ENCODE assay signal across 26 cellular contexts in genomic region chr3:197559662-197560061, GRCh38. TPM values are rescaled to one million over a fixed set of nuclear protein-coding genes. Genes with fewer than 3 reads are reported as not detected.
DNase-seq lines count a peak whose midpoint lies in the region; ATAC-seq, FAIRE-seq and TF ChIP-seq lines count a peak whose summit lies in the region.
"Had no signal": no experiment of that assay in that cellular context is flagged by ENCODE, and none has a peak within 500 bp of the region (broad histone marks: within the 10 kb centered on the region; RNA-seq: fewer than 3 reads in every experiment).

No MANE protein-coding gene starts in this region.

- ATAC-seq in HepG2, result peak; percentile 32; the same call in 1 of the 3 replicates
- ATAC-seq: A549, Panc1 had no signal

- H3K4me1 ChIP-seq in endodermal cell (ENCODE audit: control insufficient read depth, insufficient read depth, low read length) (no peaks in the 10 kb centered on the region), HepG2 (ENCODE audit: insufficient read depth, low read length) (peaks cover 61% of the 10 kb centered on the region), suprapubic skin (peaks cover 14% of the 10 kb centered on the region)
- H3K4me1 ChIP-seq: A549 had no signal

- BruUV-seq in HepG2 (replicated peaks; lab: Mats Ljungman, UMichigan), result no TSS peak

- H3K4me3 ChIP-seq in endodermal cell (ENCODE audit: low read length) (peak overlapping the region; percentile 53), HepG2 (replicated peaks in 1 of 3; ENCODE audit: insufficient read depth in 1 of 3, low read depth in 2 of 3, low read length in 3 of 3) (no peak overlapping the region), suprapubic skin (no peak overlapping the region)
- H3K4me3 ChIP-seq: A549; BLaER1 treated with 17β-estradiol and CSF1 and Interleukin-3, amounts not matched to agents 10 nM and 100 nM; MG63 had no signal

- no peaks in the 10 kb centered on the region for H4K20me1 ChIP-seq in HepG2 (ENCODE audit: insufficient read depth, low read length)
- H4K20me1 ChIP-seq: BLaER1 treated with 17β-estradiol and CSF1 and Interleukin-3, amounts not matched to agents 10 nM and 100 nM had no signal

- intact Hi-C loops in HepG2 (cut with micrococcal nuclease; ENCODE audit: unreplicated experiment), result no loop called here

- DNase-seq in endodermal cell (no peak), HepG2 (ENCODE audit: low spot score) (no peak), neural crest cell (ENCODE audit: low read depth, low spot score) (no peak), hypothalamus (lab: John Stamatoyannopoulos, UW) (no peak), NCI-H2227 (lab: John Stamatoyannopoulos, UW; ENCODE audit: unreplicated experiment) (no peak), DMS114 treated with DMSO at 0.1 percent for 48 hours (lab: John Stamatoyannopoulos, UW; ENCODE audit: unreplicated experiment) (no peak), suprapubic skin (ENCODE audit: low spot score in 2 of 2) (no peak)
- DNase-seq: AML-193; CD4-positive, alpha-beta T cell; COR-L47; H9; KG1; MG63; NCI-H1105 treated with DMSO at 0.1 percent for 48 hours; NCI-H1694; NCI-H2029 treated with DMSO at 0.1 percent for 48 hours; NCI-H226; NCI-H510A; NCI-H69; SHP77 had no signal

- H3K27me3 Mint-ChIP-seq in endodermal cell (ENCODE audit: insufficient read depth) (peaks cover 30% of the 10 kb centered on the region), neural crest cell (ENCODE audit: low read depth) (peaks cover 24% of the 10 kb centered on the region)

- peaks cover 51% of the 10 kb centered on the region for H3K9me3 ChIP-seq in endodermal cell (ENCODE audit: control insufficient read depth, low read length)
- H3K9me3 ChIP-seq in HepG2 (ENCODE audit: low read length), result peaks cover 16% of the 10 kb centered on the region
- no peaks in the 10 kb centered on the region for H3K9me3 ChIP-seq in suprapubic skin

- H2AFZ ChIP-seq in HepG2 (ENCODE audit: low read length), result no peak overlapping the region

- no peaks in the 10 kb centered on the region for H3K4me1 Mint-ChIP-seq in endodermal cell
- H3K4me1 Mint-ChIP-seq in neural crest cell, result peaks cover 30% of the 10 kb centered on the region

- TF ChIP-seq CTCF in endodermal cell (conservative IDR thresholded peaks at IDR 0.05) (no peak), HepG2 (CRISPR knock-in tag; IDR thresholded peaks at IDR 0.05) (no peak), neural crest cell (conservative IDR thresholded peaks at IDR 0.05) (no peak), suprapubic skin (IDR thresholded peaks at IDR 0.05) (no peak)

- no peaks in the 10 kb centered on the region for H3K36me3 ChIP-seq in endodermal cell (ENCODE audit: control insufficient read depth, insufficient read depth, low read length)
- no peaks in the 10 kb centered on the region; a peak in 2 of 5 replicates for H3K36me3 ChIP-seq in HepG2 (replicated peaks in 1 of 2; ENCODE audit: control insufficient read depth in 1 of 2, insufficient read depth in 2 of 2, low read length in 2 of 2)
- no peaks in the 10 kb centered on the region for H3K36me3 ChIP-seq in suprapubic skin
- H3K36me3 ChIP-seq: BLaER1 treated with 17β-estradiol and CSF1 and Interleukin-3, amounts not matched to agents 10 nM and 100 nM; MG63 had no signal

- TF ChIP-seq POLR2A in HepG2 (IDR thresholded peaks at IDR 0.05; ENCODE audit: insufficient read depth in 1 of 2, low read depth in 2 of 2, low read length in 2 of 2), result no peak
- TF ChIP-seq POLR2A in suprapubic skin (IDR thresholded peaks at IDR 0.05), result no peak

- in situ Hi-C loops in HepG2 (cut with HindIII; ENCODE audit: extremely low pct_ligation_motif_present, low pct_unique_long_range_greater_than_20kb), result no loop called here

- TF ChIP-seq EP300 in HepG2 (IDR thresholded peaks at IDR 0.05; ENCODE audit: low read depth in 2 of 2, low read length in 2 of 2) (no peak), HepG2 (CRISPR knock-in tag; IDR thresholded peaks at IDR 0.05; ENCODE audit: borderline replicate concordance) (no peak), suprapubic skin (IDR thresholded peaks at IDR 0.05) (no peak)

- H3K79me2 ChIP-seq in HepG2 (ENCODE audit: insufficient read depth, low read length), result no peaks in the 10 kb centered on the region

- H3K27me3 ChIP-seq in endodermal cell (ENCODE audit: control insufficient read depth, insufficient read depth, low read length, poor library complexity, severe bottlenecking) (peaks cover 35% of the 10 kb centered on the region), HepG2 (ENCODE audit: control insufficient read depth in 1 of 2, insufficient read depth in 2 of 2, low read length in 2 of 2) (no peaks in the 10 kb centered on the region), suprapubic skin (peaks cover 11% of the 10 kb centered on the region)
- H3K27me3 ChIP-seq: BLaER1 treated with 17β-estradiol and CSF1 and Interleukin-3, amounts not matched to agents 10 nM and 100 nM had no signal

- TF ChIP-seq RAD21 in HepG2 (CRISPR knock-in tag; IDR thresholded peaks at IDR 0.05), result no peak

- H3K4me3 Mint-ChIP-seq in endodermal cell, result no peak overlapping the region
- H3K4me3 Mint-ChIP-seq in neural crest cell, result peak overlapping the region; percentile 14
- H3K4me3 Mint-ChIP-seq: CD4-positive, alpha-beta T cell; H9 had no signal

- no peak overlapping the region for H3K9ac ChIP-seq in endodermal cell (ENCODE audit: extremely low read depth, low read length, poor library complexity, severe bottlenecking)
- H3K9ac ChIP-seq in HepG2 (ENCODE audit: insufficient read depth, low read depth, low read length), result no peak overlapping the region
- H3K9ac ChIP-seq: BLaER1 treated with 17β-estradiol and CSF1 and Interleukin-3, amounts not matched to agents 10 nM and 100 nM had no signal

- no peak for FAIRE-seq in HepG2 (lab: Jason Lieb, UNC)
- FAIRE-seq: A549, G401.6, HTR-8/SVneo had no signal

- H3K9me3 Mint-ChIP-seq in endodermal cell (peaks cover 55% of the 10 kb centered on the region), neural crest cell (peaks cover 10% of the 10 kb centered on the region)
- H3K9me3 Mint-ChIP-seq: CD4-positive, alpha-beta T cell had no signal

- CTCF ChIA-PET in HepG2 (lab: Yijun Ruan, JAX; ENCODE audit: low intra/inter-chr PET ratio, low total read pairs), result no interaction called here

- 83 to 90% methylated on average over 1 to 3 of the region's 3 CpGs for WGBS in endodermal cell (ENCODE audit: insufficient coverage in 1 of 2, insufficient read length in 1 of 2), 2 experiments
- 28% methylated on average over 3 of the region's 3 CpGs for WGBS in HepG2 (ENCODE audit: low lambda C conversion rate)
- WGBS in suprapubic skin, result 63% methylated on average over 3 of the region's 3 CpGs

- peaks cover 14% of the 10 kb centered on the region for H3K36me3 Mint-ChIP-seq in endodermal cell (ENCODE audit: low read depth)
- peaks cover 17% of the 10 kb centered on the region for H3K36me3 Mint-ChIP-seq in neural crest cell (ENCODE audit: low read depth)

- H3K27ac Mint-ChIP-seq in endodermal cell (no peak overlapping the region), neural crest cell (ENCODE audit: unreplicated experiment) (no peak overlapping the region)
- H3K27ac Mint-ChIP-seq: CD4-positive, alpha-beta T cell; H9 had no signal

- H3K27ac ChIP-seq in endodermal cell (ENCODE audit: low read depth, low read length) (no peak overlapping the region), HepG2 (ENCODE audit: extremely low read length, insufficient read depth, low read length) (no peak overlapping the region), suprapubic skin (no peak overlapping the region)
- H3K27ac ChIP-seq: A549; BLaER1 treated with 17β-estradiol and CSF1 and Interleukin-3, amounts not matched to agents 10 nM and 100 nM; RWPE1 had no signal

- H3K4me2 ChIP-seq in HepG2 (ENCODE audit: low read depth, low read length), result no peak overlapping the region
- H3K4me2 ChIP-seq: A549; BLaER1 treated with 17β-estradiol and CSF1 and Interleukin-3, amounts not matched to agents 10 nM and 100 nM had no signal

- POLR2A ChIA-PET in HepG2 (lab: Yijun Ruan, JAX), result interaction anchor here (1.0 to 4.0 kb wide), 3 partner anchors 13 to 15 kb away, joined by 4 to 33 read pairs (median 6); no protein-coding TSS in a partner anchor

TF ChIP-seq in HepG2, 621 proteins besides CTCF, POLR2A, EP300 and RAD21 (continues in another document):
- 0 out of 2 replicates have a peak, but pooled peaks have one; percentile 14 for TF ChIP-seq PPARG (CRISPR knock-in tag; conservative IDR thresholded peaks at IDR 0.05)
- TF ChIP-seq FOXA1 (IDR thresholded peaks at IDR 0.05), result no peak
- TF ChIP-seq FOXA1 (CRISPR knock-in tag; IDR thresholded peaks at IDR 0.05), result peak; percentile 32; the same call in 1 of the 2 replicates

RNA-seq across cellular contexts. Expression of gene BDH1, which starts 3.9 kb away (rescaled TPM):
- total RNA-seq in endodermal cell (10 to 100 TPM; 32.5 to 49.0 TPM), HepG2 (2016; rRNA removed; fragmentation: Illumina TruSeq; extraction: Trizol) (21.2 and 26.9 TPM in 2 replicates), neural crest cell (28.7 and 32.2 TPM in 2 replicates), suprapubic skin (10 to 100 TPM; 40.7 to 70.7 (median 43.1) TPM)
- 11.3 TPM for polyA plus RNA-seq in endodermal cell (2013, experiment 1 of 2)
- polyA plus RNA-seq in endodermal cell (2013, experiment 2 of 2), result 8.7 TPM
- total RNA-seq in HepG2 (2016; cell fraction: cytosol; rRNA removed; fragmentation: Illumina TruSeq; extraction: Trizol; ENCODE audit: low read depth), result 3.3 and 3.6 TPM in 2 replicates
- total RNA-seq in HepG2 (2016; cell fraction: insoluble cytoplasmic fraction; rRNA removed; fragmentation: Illumina TruSeq; extraction: Trizol), result 21.4 and 23.7 TPM in 2 replicates
- total RNA-seq in HepG2 (2016; cell fraction: membrane; rRNA removed; fragmentation: Illumina TruSeq; extraction: Trizol), result 5.1 and 6.3 TPM in 2 replicates
- total RNA-seq in HepG2 (2016; cell fraction: nucleus; rRNA removed; fragmentation: Illumina TruSeq; extraction: Trizol), result 21.5 and 22.1 TPM in 2 replicates
- 71.9 and 88.5 TPM in 2 replicates for polyA plus RNA-seq in HepG2 (2011; rRNA removed)
- polyA plus RNA-seq in HepG2 (2011; cell fraction: cytosol; rRNA removed), result 48.3 and 55.2 TPM in 2 replicates
- 155 and 175 TPM in 2 replicates for polyA plus RNA-seq in HepG2 (2011; cell fraction: nucleus; rRNA removed)
- 58.0 and 95.2 TPM in 2 replicates for polyA plus RNA-seq in HepG2 (2012)
- polyA plus RNA-seq in HepG2 (2016; cell fraction: cytosol; fragmentation: Illumina TruSeq; extraction: Trizol; ENCODE audit: low read depth), result 3.2 and 4.0 TPM in 2 replicates
- 25.8 and 27.9 TPM in 2 replicates for polyA plus RNA-seq in HepG2 (2016; cell fraction: insoluble cytoplasmic fraction; fragmentation: Illumina TruSeq; extraction: Trizol; ENCODE audit: low read depth)
- 5.6 and 5.9 TPM in 2 replicates for polyA plus RNA-seq in HepG2 (2016; cell fraction: membrane; fragmentation: Illumina TruSeq; extraction: Trizol; ENCODE audit: low read depth)
- 56.0 and 59.9 TPM in 2 replicates for polyA plus RNA-seq in HepG2 (2016; cell fraction: nucleus; fragmentation: Illumina TruSeq; extraction: Trizol; ENCODE audit: insufficient read depth, low read depth)
- polyA minus RNA-seq in HepG2 (2011; rRNA and poly(A)+ RNA removed; ENCODE audit: low replicate concordance), result 7.9 and 48.3 TPM in 2 replicates
- 15.6 and 18.9 TPM in 2 replicates for polyA minus RNA-seq in HepG2 (2011; cell fraction: cytosol; rRNA and poly(A)+ RNA removed)
- 54.7 and 82.6 TPM in 2 replicates for polyA minus RNA-seq in HepG2 (2011; cell fraction: nucleus; rRNA and poly(A)+ RNA removed)
